ENCODE assay signal across 8 cellular contexts in the genomic region with DNA sequence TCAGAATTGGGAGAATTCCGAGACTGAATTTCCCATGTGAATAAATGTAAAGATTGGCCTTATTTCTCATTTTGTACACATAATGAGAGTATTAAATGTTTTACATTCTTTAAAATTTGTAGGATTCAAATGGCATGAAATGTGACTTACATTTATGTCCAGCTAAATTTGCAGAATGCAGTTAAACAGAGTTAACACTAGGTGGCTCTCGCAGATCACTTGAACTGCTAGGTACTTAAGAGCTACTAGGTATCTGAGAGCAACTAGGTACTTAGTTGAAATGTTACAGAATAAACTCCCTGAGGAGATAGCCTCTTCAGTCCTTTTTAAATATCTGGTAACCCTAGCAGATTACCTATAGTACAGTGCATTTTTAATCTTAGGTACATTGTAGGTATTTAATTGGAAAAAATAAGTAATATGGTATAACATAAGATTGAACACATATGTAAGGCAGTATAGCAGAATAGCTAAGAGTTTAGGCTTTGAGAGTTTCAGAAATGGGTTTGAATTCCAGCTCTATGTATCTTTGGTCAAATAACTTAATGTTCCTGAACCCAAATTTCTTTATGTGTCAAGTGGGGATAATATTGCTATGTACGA.
DNase-seq lines count a peak whose midpoint lies in the region; ATAC-seq and TF ChIP-seq lines count a peak whose summit lies in the region.

No MANE protein-coding gene starts in this region.

- POLR2A ChIA-PET in GM10248 (lab: Yijun Ruan, JAX) = no interaction called here

- peak; percentile 82 for TF ChIP-seq CTCF in GM10248 (IDR thresholded peaks at IDR 0.05; ENCODE audit: control extremely low read depth, extremely low read depth, low read depth, missing control alignments)

- DNase-seq in ACHN = peak; percentile 67
- DNase-seq in GM10248 (ENCODE audit: extremely low spot score) = peak; percentile 43
- DNase-seq in NCI-H2196 treated with DMSO at 0.1 percent for 48 hours (lab: John Stamatoyannopoulos, UW; ENCODE audit: unreplicated experiment) = peak; percentile 31
- peak; percentile 17 for DNase-seq in activated CD4-positive, alpha-beta T cell treated with anti-CD3 and anti-CD28 coated beads for 48 hours
- peak; percentile 67 for DNase-seq in glomerular visceral epithelial cell (ENCODE audit: extremely low spot score)
- DNase-seq in pons (ENCODE audit: low spot score) = peak; percentile 82
- DNase-seq in activated CD4-positive, CD25-positive, alpha-beta regulatory T cell treated with anti-CD3 and anti-CD28 coated beads, Interleukin-2, amount 50 U/mL, for 72 hours = no peak

- CTCF ChIA-PET in GM10248 (lab: Yijun Ruan, JAX) = interaction anchor here (0.6 to 3.3 kb wide), 64 partner anchors 9 to 977 kb away, joined by 3 to 26 read pairs (median 4); a partner anchor contains a TSS

- peak; percentile 71 for ATAC-seq in HG03139 (IDR thresholded peaks at IDR 0.05; ENCODE audit: unreplicated experiment)

- in situ Hi-C loops in ACHN (cut with HindIII; ENCODE audit: low pct_ligation_motif_present, low pct_unique_long_range_greater_than_20kb, low sequenced_read_pairs) = no loop called here
